20 cellular contexts compared by ENCODE assay signal in genomic region chr11:19767691-19768151, GRCh38.
"Had no signal": no experiment of that assay in that cellular context is flagged by ENCODE, and none has a peak within 500 bp of the region (broad histone marks: within the 10 kb centered on the region; RNA-seq: fewer than 3 reads in every experiment).

No MANE protein-coding gene starts in this region.

- ATAC-seq: activated CD4-positive, CD25-positive, alpha-beta regulatory T cell treated with anti-CD3 and anti-CD28 coated beads, Interleukin-2, amount 50 U/mL, for 24 hours; activated CD8-positive, alpha-beta T cell treated with anti-CD3 and anti-CD28 coated beads, Interleukin-2, amount 10 ng/mL, durations not matched to agents 7 days and 5 days; effector memory CD8-positive, alpha-beta T cell; left lobe of liver; natural killer cell treated with Interleukin-12 subunit alpha and Interleukin-12 subunit beta and Interleukin-15 and Interleukin-18, amount 100 ng/mL, for 72 hours; T-cell had no signal

- H3K36me3 ChIP-seq: esophagus squamous epithelium, heart left ventricle, neutrophil, ovary, prostate gland, upper lobe of right lung had no signal

- H3K4me1 ChIP-seq: esophagus squamous epithelium, prostate gland had no signal

- DNase-seq: activated CD4-positive, alpha-beta T cell treated with anti-CD3 and anti-CD28 coated beads, Interleukin-2, amount 50 U/mL, for 1 hour; activated CD8-positive, alpha-beta T cell treated with anti-CD3 and anti-CD28 coated beads, Interleukin-2, amount 10 ng/mL, durations not matched to agents 7 days and 5 days; activated gamma-delta T cell treated with Interleukin-2 at 50 U/mL for 16 hours; aorta; dorsolateral prefrontal cortex; effector memory CD8-positive, alpha-beta T cell; esophagus squamous epithelium; heart left ventricle; kidney; ovary; stimulated activated CD4-positive, alpha-beta T cell treated with anti-CD3 and anti-CD28 coated beads, Interleukin-4, amount 100 ng/mL, for 24 hours; stimulated activated naive CD4-positive, alpha-beta T cell treated with Interleukin-2 at 50 U/mL for 16 hours; T-cell; upper lobe of right lung had no signal

- H3K4me3 ChIP-seq: esophagus squamous epithelium, heart left ventricle, ovary, prostate gland, upper lobe of right lung had no signal

- H3K27ac ChIP-seq: esophagus squamous epithelium, neutrophil, ovary, prostate gland, upper lobe of right lung, VCaP had no signal

- H3K9me3 ChIP-seq: esophagus squamous epithelium, heart left ventricle, neutrophil, ovary, prostate gland, upper lobe of right lung had no signal

- H3K27me3 ChIP-seq: dorsolateral prefrontal cortex, esophagus squamous epithelium, heart left ventricle, ovary, upper lobe of right lung had no signal
